25 cellular contexts compared by ENCODE assay signal in the genomic region with DNA sequence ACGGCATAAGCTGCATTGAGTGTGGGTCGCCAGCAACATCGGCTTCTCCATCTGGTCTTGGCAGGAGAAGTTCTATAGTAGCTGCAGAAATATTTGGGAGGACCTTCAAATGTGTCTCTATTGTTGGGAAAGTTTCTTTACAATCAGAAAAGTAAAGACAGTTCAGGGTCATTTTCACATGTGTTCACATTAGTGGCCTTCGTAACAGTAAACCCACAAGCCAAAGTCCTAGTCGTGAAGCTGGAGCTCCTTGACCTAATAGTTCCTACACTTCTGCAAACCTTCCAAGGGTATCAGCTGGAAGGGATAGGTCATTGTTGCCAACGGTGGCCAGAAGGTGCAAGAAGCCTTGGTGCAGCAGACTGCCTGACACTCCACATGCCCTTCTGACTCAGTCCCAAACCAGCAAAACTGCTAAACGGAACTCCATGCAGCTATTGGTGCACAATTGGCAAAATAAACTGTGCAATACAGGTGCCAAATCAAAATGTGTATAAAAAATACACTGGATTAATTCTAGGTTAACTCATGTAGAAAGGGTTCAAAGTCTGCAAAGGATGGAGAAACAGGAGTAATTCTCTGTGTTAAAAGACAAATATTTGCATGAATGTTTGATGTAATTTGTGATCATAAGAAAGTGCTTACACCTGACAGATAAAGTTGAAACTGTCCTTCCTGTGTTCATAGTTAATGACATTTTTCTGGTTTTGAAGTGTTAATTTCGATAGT.
DNase-seq lines count a peak whose midpoint lies in the region; ATAC-seq, FAIRE-seq and TF ChIP-seq lines count a peak whose summit lies in the region.
"Had no signal": no experiment of that assay in that cellular context is flagged by ENCODE, and none has a peak within 500 bp of the region (broad histone marks: within the 10 kb centered on the region; RNA-seq: fewer than 3 reads in every experiment).

No MANE protein-coding gene starts in this region.

- H2BK120ac ChIP-seq in trophoblast cell (ENCODE audit: insufficient read depth, low read length, poor library complexity) = no peak overlapping the region

- no peak overlapping the region for H3K14ac ChIP-seq in trophoblast cell (ENCODE audit: low read length)

- intact Hi-C loops in left colon (cut with DNase I, micrococcal nuclease) = no loop called here
- intact Hi-C loops in CD4-positive, alpha-beta T cell (cut with DNase I, micrococcal nuclease) = no loop called here
- intact Hi-C loops in sciatic nerve (cut with DNase I) = no loop called here

- H3K9ac ChIP-seq in liver (ENCODE audit: low read depth in 1 of 2, low read length in 2 of 2) (no peak overlapping the region), trophoblast cell (ENCODE audit: low read length) (no peak overlapping the region)
- H3K9ac ChIP-seq: BLaER1 treated with 17β-estradiol and CSF1 and Interleukin-3, amounts not matched to agents 10 nM and 100 nM had no signal

- H2AFZ ChIP-seq in trophoblast cell (ENCODE audit: insufficient read depth, low read length, poor library complexity) = no peak overlapping the region

- H3K4me2 ChIP-seq in A549 (no peak overlapping the region), trophoblast cell (ENCODE audit: low read length) (no peak overlapping the region)
- H3K4me2 ChIP-seq: BLaER1 treated with 17β-estradiol and CSF1 and Interleukin-3, amounts not matched to agents 10 nM and 100 nM had no signal

- POLR2A ChIA-PET in A549 (lab: Yijun Ruan, JAX) = no interaction called here
- POLR2A ChIA-PET in CD4-positive, alpha-beta T cell (lab: Charles Lee) = no interaction called here

- H3K27ac ChIP-seq in A549 = no peak overlapping the region
- peak overlapping the region; percentile 71 to 85 for H3K27ac ChIP-seq in liver (ENCODE audit: low read depth in 1 of 2, low read length in 2 of 2)
- H3K27ac ChIP-seq in trophoblast cell (ENCODE audit: low read depth, low read length) = no peak overlapping the region
- no peak overlapping the region for H3K27ac ChIP-seq in CD4-positive, alpha-beta T cell (ENCODE audit: low read depth, low read length)
- H3K27ac ChIP-seq: 22Rv1; BLaER1 treated with 17β-estradiol and CSF1 and Interleukin-3, amounts not matched to agents 10 nM and 100 nM had no signal

- H3K18ac ChIP-seq in trophoblast cell (ENCODE audit: low read length) = no peak overlapping the region

- no peaks in the 10 kb centered on the region for H3K9me3 ChIP-seq in A549
- no peaks in the 10 kb centered on the region for H3K9me3 ChIP-seq in liver (ENCODE audit: control insufficient read depth in 4 of 4, low read length in 3 of 4)
- no peaks in the 10 kb centered on the region for H3K9me3 ChIP-seq in trophoblast cell (ENCODE audit: insufficient read depth, low read depth, low read length)
- H3K9me3 ChIP-seq in CD4-positive, alpha-beta T cell (ENCODE audit: control insufficient read depth, low read length) = no peaks in the 10 kb centered on the region
- H3K9me3 ChIP-seq: BE2C; BLaER1 treated with 17β-estradiol and CSF1 and Interleukin-3, amounts not matched to agents 10 nM and 100 nM had no signal

- FAIRE-seq in A549 (lab: Jason Lieb, UNC) = peak; percentile 23
- FAIRE-seq: GM12891, GM18507 had no signal

- peaks cover 2% of the 10 kb centered on the region for H3K9me3 Mint-ChIP-seq in CD4-positive, alpha-beta T cell

- peak overlapping the region; percentile 76 for H3K23ac ChIP-seq in trophoblast cell (ENCODE audit: low read length)

- H3K79me1 ChIP-seq in trophoblast cell (ENCODE audit: low read length) = no peaks in the 10 kb centered on the region

- TF ChIP-seq RAD21 in A549 (conservative IDR thresholded peaks at IDR 0.05 in 1 of 2, IDR thresholded peaks at IDR 0.05 in 1 of 2) (no peak), liver (IDR thresholded peaks at IDR 0.05) (peak; percentile 21 to 42)

- no peaks in the 10 kb centered on the region for H3K36me3 Mint-ChIP-seq in CD4-positive, alpha-beta T cell (ENCODE audit: low read depth)
- H3K36me3 Mint-ChIP-seq: CD14-positive monocyte; CD4-positive, alpha-beta memory T cell had no signal

- ATAC-seq in A549 (no peak), left colon (peak; percentile 40), sciatic nerve (no peak), HG03469 (IDR thresholded peaks at IDR 0.05; ENCODE audit: unreplicated experiment) (no peak)
- ATAC-seq in CD4-positive, alpha-beta T cell (ENCODE audit: poor library complexity) = no peak

- no peaks in the 10 kb centered on the region for H3K79me2 ChIP-seq in trophoblast cell (ENCODE audit: control insufficient read depth, insufficient read depth, low read length, poor library complexity)

- no peak overlapping the region for H4K12ac ChIP-seq in trophoblast cell (ENCODE audit: low read depth, low read length)

- CTCF ChIA-PET in A549 (lab: Yijun Ruan, JAX) = interaction anchor here (0.9 to 1.1 kb wide), 2 partner anchors 30 to 31 kb away, joined by 3 read pairs; no protein-coding TSS in a partner anchor
- CTCF ChIA-PET in CD4-positive, alpha-beta T cell (lab: Charles Lee) = no interaction called here

- no peak for TF ChIP-seq POLR2A in A549 (IDR thresholded peaks at IDR 0.05; ENCODE audit: low read length)

- TF ChIP-seq EP300 in A549 (IDR thresholded peaks at IDR 0.05) = no peak

- no peak overlapping the region for H3K4ac ChIP-seq in trophoblast cell (ENCODE audit: low read depth, low read length)

- H3K36me3 ChIP-seq in liver (ENCODE audit: control insufficient read depth in 4 of 4, insufficient read depth in 3 of 4, low read depth in 1 of 4, low read length in 3 of 4) = no peaks in the 10 kb centered on the region
- no peaks in the 10 kb centered on the region for H3K36me3 ChIP-seq in trophoblast cell (ENCODE audit: control insufficient read depth in 1 of 2, insufficient read depth in 2 of 2, low read length in 2 of 2)
- H3K36me3 ChIP-seq: BE2C; BLaER1 treated with 17β-estradiol and CSF1 and Interleukin-3, amounts not matched to agents 10 nM and 100 nM had no signal

- H3K27me3 Mint-ChIP-seq in CD4-positive, alpha-beta T cell = peaks cover 7% of the 10 kb centered on the region

- H3K4me3 Mint-ChIP-seq in CD4-positive, alpha-beta T cell = no peak overlapping the region
- H3K4me3 Mint-ChIP-seq: CD14-positive monocyte; CD4-positive, alpha-beta memory T cell had no signal

- H2AK5ac ChIP-seq in trophoblast cell (ENCODE audit: low read length) = no peak overlapping the region

- no peak overlapping the region for H4K8ac ChIP-seq in trophoblast cell (ENCODE audit: low read depth, low read length)

- no peak for DNase-seq in A549 (ENCODE audit: low read depth in 1 of 2, low spot score in 1 of 2)
- no peak for DNase-seq in left colon
- no peak for DNase-seq in trophoblast cell
- DNase-seq in CD4-positive, alpha-beta T cell = no peak
- no peak for DNase-seq in sciatic nerve (ENCODE audit: low spot score)
- no peak for DNase-seq in NCI-H2029 (lab: John Stamatoyannopoulos, UW)
- DNase-seq: ACHN; AML-193; BE2C; Calu3; CD4-positive, alpha-beta memory T cell; COR-L47; DMS53; DMS79 treated with DMSO at 0.1 percent for 48 hours; GF-D8; GOT3; H7; HCEC 1CT had no signal

- no peak overlapping the region for H2BK5ac ChIP-seq in trophoblast cell (ENCODE audit: low read depth, low read length, poor library complexity)

- H3K27ac Mint-ChIP-seq in CD4-positive, alpha-beta T cell = no peak overlapping the region
- H3K27ac Mint-ChIP-seq: CD14-positive monocyte; CD4-positive, alpha-beta memory T cell had no signal

- no peaks in the 10 kb centered on the region for H3K4me1 Mint-ChIP-seq in CD4-positive, alpha-beta T cell (ENCODE audit: low read depth)
- H3K4me1 Mint-ChIP-seq: CD14-positive monocyte; CD4-positive, alpha-beta memory T cell had no signal

- no peaks in the 10 kb centered on the region for H3K4me1 ChIP-seq in A549
- H3K4me1 ChIP-seq in liver (ENCODE audit: control insufficient read depth in 4 of 4, insufficient read depth in 4 of 4, low read length in 3 of 4) = peaks cover 4 to 25% (median 21%) of the 10 kb centered on the region in 4 donors
- no peaks in the 10 kb centered on the region for H3K4me1 ChIP-seq in trophoblast cell (ENCODE audit: control insufficient read depth in 1 of 2, insufficient read depth in 2 of 2, low read length in 2 of 2)
- H3K4me1 ChIP-seq: BE2C had no signal

- H4K91ac ChIP-seq in trophoblast cell (ENCODE audit: low read depth, low read length) = no peak overlapping the region

- no peak overlapping the region for H2BK12ac ChIP-seq in trophoblast cell (ENCODE audit: low read length)

- WGBS in A549 (ENCODE audit: missing lambda C conversion rate) = 79% methylated on average over 8 of the region's 8 CpGs
- 51% methylated on average over 8 of the region's 8 CpGs for WGBS in liver
- no CpG with 5 or more reads among the region's 8 CpGs for WGBS in trophoblast cell (ENCODE audit: extremely low coverage, insufficient coverage, insufficient read length)

- TF ChIP-seq CTCF in A549 (IDR thresholded peaks at IDR 0.05) = no peak
- no peak for TF ChIP-seq CTCF in liver (IDR thresholded peaks at IDR 0.05; ENCODE audit: low read depth, low read length, missing input control)
- TF ChIP-seq CTCF in CD4-positive, alpha-beta T cell (IDR thresholded peaks at IDR 0.05) = no peak

- no peak overlapping the region for H3K4me3 ChIP-seq in A549
- no peak overlapping the region for H3K4me3 ChIP-seq in liver (ENCODE audit: low read depth in 1 of 3, low read length in 3 of 3)
- H3K4me3 ChIP-seq in trophoblast cell (ENCODE audit: low read depth, low read length) = peak overlapping the region; percentile 53
- H3K4me3 ChIP-seq: BLaER1 treated with 17β-estradiol and CSF1 and Interleukin-3, amounts not matched to agents 10 nM and 100 nM had no signal

- H3K27me3 ChIP-seq in liver (ENCODE audit: control insufficient read depth in 4 of 4, insufficient read depth in 4 of 4, low read length in 3 of 4) (no peaks in the 10 kb centered on the region), trophoblast cell (ENCODE audit: insufficient read depth, low read length) (no peaks in the 10 kb centered on the region)
- H3K27me3 ChIP-seq in CD4-positive, alpha-beta T cell (ENCODE audit: control insufficient read depth, insufficient read depth, low read length) = no peaks in the 10 kb centered on the region
- H3K27me3 ChIP-seq: BE2C; BLaER1 treated with 17β-estradiol and CSF1 and Interleukin-3, amounts not matched to agents 10 nM and 100 nM had no signal

TF ChIP-seq in A549, 52 proteins besides CTCF, POLR2A, EP300 and RAD21 (continues in another document):
- TF ChIP-seq KDM5A (IDR thresholded peaks at IDR 0.05) = no peak

TF ChIP-seq in liver, 16 proteins besides CTCF, POLR2A, EP300 and RAD21 (continues in another document):
- TF ChIP-seq FOXA1 (IDR thresholded peaks at IDR 0.05) (no peak), RXRA (IDR thresholded peaks at IDR 0.05) (peak; percentile 58 to 77), FOXA2 (IDR thresholded peaks at IDR 0.05) (no peak), HNF4A (conservative IDR thresholded peaks at IDR 0.05) (peak; percentile 88 to 92)

Comparison
In these comparisons a context has a peak if more than half of its experiments do, and no peak if none do; other contexts are left out.
1. H3K27ac ChIP-seq: peak in liver (2 of 2); none in A549 (0 of 2), trophoblast cell (single experiment) and CD4-positive, alpha-beta T cell (single experiment).